In genomic region chr20:1937316-1937976, GRCh38 we compare ENCODE assay signal across 1 cellular context.
TF ChIP-seq lines count a peak whose summit lies in the region.

No MANE protein-coding gene starts in this region.

TF ChIP-seq in HepG2, 621 proteins besides CTCF, POLR2A, EP300 and RAD21:
- TF ChIP-seq MTA3 (CRISPR knock-in tag; IDR thresholded peaks at IDR 0.05) = no peak
- TF ChIP-seq ZNF3 (CRISPR knock-in tag; IDR thresholded peaks at IDR 0.05) = no peak
- TF ChIP-seq KLF15 (CRISPR knock-in tag; IDR thresholded peaks at IDR 0.05; ENCODE audit: borderline replicate concordance) = no peak
